Comparison of ENCODE assay signal across 9 cellular contexts in genomic region chr6:14270925-14271791, GRCh38.
DNase-seq lines count a peak whose midpoint lies in the region; ATAC-seq and TF ChIP-seq lines count a peak whose summit lies in the region.
"Had no signal": no experiment of that assay in that cellular context is flagged by ENCODE, and none has a peak within 500 bp of the region (broad histone marks: within the 10 kb centered on the region; RNA-seq: fewer than 3 reads in every experiment).

No MANE protein-coding gene starts in this region.

- H2BK5ac ChIP-seq in H9 (ENCODE audit: insufficient read length, low read length): no peak overlapping the region

- H3K9ac ChIP-seq in H9 (ENCODE audit: extremely low read depth, insufficient read length, low read length): no peak overlapping the region

- H3K79me1 ChIP-seq in H9 (ENCODE audit: insufficient read depth, low read depth, low read length, poor library complexity, severe bottlenecking): no peaks in the 10 kb centered on the region

- no peaks in the 10 kb centered on the region; the same call in 1 of the 2 replicates for H3K27me3 ChIP-seq in H9 (ENCODE audit: insufficient read depth, low read length)

- TF ChIP-seq CTCF in natural killer cell (IDR thresholded peaks at IDR 0.05) (no peak), H9 (conservative IDR thresholded peaks at IDR 0.05) (no peak)

- H2AFZ ChIP-seq in H9 (ENCODE audit: low read length): no peak overlapping the region

- H2BK12ac ChIP-seq in H9 (ENCODE audit: insufficient read length, low read depth, low read length): no peak overlapping the region

- no peaks in the 10 kb centered on the region for H4K20me1 ChIP-seq in H9 (ENCODE audit: control insufficient read depth, insufficient read depth, insufficient read length)

- H2BK20ac ChIP-seq in H9 (ENCODE audit: low read depth, low read length, poor library complexity, severe bottlenecking): no peak overlapping the region

- no peak overlapping the region for H2BK120ac ChIP-seq in H9 (ENCODE audit: low read depth, low read length, poor library complexity, severe bottlenecking)

- DNase-seq in AG08396 (ENCODE audit: low spot score) (peak; percentile 63), NCI-H69 (lab: John Stamatoyannopoulos, UW) (peak; percentile 24), natural killer cell (no peak), H9 (no peak)
- DNase-seq in activated naive CD4-positive, alpha-beta T cell treated with anti-CD3 and anti-CD28 coated beads, Interleukin-2, amount 50 U/mL, for 72 hours (ENCODE audit: low spot score in 2 of 2): peak; percentile 40 to 90

- H3K23me2 ChIP-seq in H9 (ENCODE audit: insufficient read length, low read depth, low read length, poor library complexity, severe bottlenecking): no peaks in the 10 kb centered on the region

- no peaks in the 10 kb centered on the region for H3K9me3 ChIP-seq in H9 (ENCODE audit: control insufficient read depth, low read depth, low read length)

- H3K4me3 Mint-ChIP-seq in natural killer cell: no peak overlapping the region
- peak overlapping the region in 1 of 2 experiments; percentile 16; a peak in 1 of 5 replicates for H3K4me3 Mint-ChIP-seq in H9
- H3K4me3 Mint-ChIP-seq: activated naive CD4-positive, alpha-beta T cell treated with anti-CD3 and anti-CD28 coated beads, Interleukin-2, amount 50 U/mL, for 24 hours had no signal

- H3K36me3 Mint-ChIP-seq in activated naive CD4-positive, alpha-beta T cell treated with anti-CD3 and anti-CD28 coated beads, Interleukin-2, amount 50 U/mL, for 72 hours: peaks cover 0 to 5% of the 10 kb centered on the region in 2 donors
- H3K36me3 Mint-ChIP-seq in natural killer cell: no peaks in the 10 kb centered on the region
- peaks cover 6 to 10% (median 8%) of the 10 kb centered on the region in 3 experiments for H3K36me3 Mint-ChIP-seq in H9 (ENCODE audit: insufficient read depth in 1 of 3, low read depth in 3 of 3)
- H3K36me3 Mint-ChIP-seq: activated naive CD4-positive, alpha-beta T cell treated with anti-CD3 and anti-CD28 coated beads, Interleukin-2, amount 50 U/mL, for 24 hours had no signal

- H4K8ac ChIP-seq in H9 (replicated peaks; ENCODE audit: insufficient read length, low read depth, low read length): no peak overlapping the region

- no CpG with 5 or more reads among the region's 11 CpGs for WGBS in H9 (ENCODE audit: extremely low coverage, insufficient read length, low lambda C conversion rate)

- H3K9me3 Mint-ChIP-seq in activated naive CD4-positive, alpha-beta T cell treated with anti-CD3 and anti-CD28 coated beads, Interleukin-2, amount 50 U/mL, for 72 hours: peaks cover 0 to 14% of the 10 kb centered on the region in 2 donors
- no peaks in the 10 kb centered on the region for H3K9me3 Mint-ChIP-seq in natural killer cell
- peaks cover 7 to 14% of the 10 kb centered on the region in 2 experiments for H3K9me3 Mint-ChIP-seq in H9
- H3K9me3 Mint-ChIP-seq: activated naive CD4-positive, alpha-beta T cell treated with anti-CD3 and anti-CD28 coated beads, Interleukin-2, amount 50 U/mL, for 24 hours had no signal

- no peak overlapping the region for H3T11ph ChIP-seq in H9 (ENCODE audit: low read length)

- H2AK5ac ChIP-seq in H9 (ENCODE audit: insufficient read length, low read length): no peak overlapping the region

- H3K27ac Mint-ChIP-seq in activated naive CD4-positive, alpha-beta T cell treated with anti-CD3 and anti-CD28 coated beads, Interleukin-2, amount 50 U/mL, for 72 hours: peak overlapping the region; percentile 59 to 75
- H3K27ac Mint-ChIP-seq in natural killer cell (no peak overlapping the region), H9 (no peak overlapping the region)
- H3K27ac Mint-ChIP-seq: activated naive CD4-positive, alpha-beta T cell treated with anti-CD3 and anti-CD28 coated beads, Interleukin-2, amount 50 U/mL, for 24 hours had no signal

- no peak overlapping the region for H3K14ac ChIP-seq in H9 (ENCODE audit: insufficient read depth, low read length)

- H3K23ac ChIP-seq in H9 (ENCODE audit: insufficient read length, low read depth, low read length): no peak overlapping the region

- peak; percentile 93 to 95 for ATAC-seq in activated naive CD4-positive, alpha-beta T cell treated with anti-CD3 and anti-CD28 coated beads, Interleukin-2, amount 50 U/mL, for 72 hours
- ATAC-seq in natural killer cell (peak; percentile 39 to 73 (median 51)), GM21528 (IDR thresholded peaks at IDR 0.05; ENCODE audit: low FRiP score, unreplicated experiment) (no peak), HG02759 (IDR thresholded peaks at IDR 0.05; ENCODE audit: unreplicated experiment) (no peak), HG03442 (IDR thresholded peaks at IDR 0.05; ENCODE audit: unreplicated experiment) (no peak)

- intact Hi-C loops in natural killer cell (cut with micrococcal nuclease): no loop called here

- H3K18ac ChIP-seq in H9 (ENCODE audit: insufficient read length, low read depth, low read length): no peak overlapping the region

- H3K4me2 ChIP-seq in H9 (ENCODE audit: insufficient read depth, insufficient read length, low read length): no peak overlapping the region

- H3K79me2 ChIP-seq in H9 (ENCODE audit: insufficient read depth, low read length): no peaks in the 10 kb centered on the region

- H4K91ac ChIP-seq in H9 (ENCODE audit: insufficient read length, low read depth, low read length): no peak overlapping the region

- H4K5ac ChIP-seq in H9 (ENCODE audit: insufficient read length, low read depth, low read length): no peak overlapping the region

- H3K4me1 Mint-ChIP-seq in natural killer cell (peaks cover 10 to 23% of the 10 kb centered on the region in 2 donors), H9 (peaks cover 27 to 50% of the 10 kb centered on the region in 2 experiments)

- H3K27ac ChIP-seq in H9 (ENCODE audit: insufficient read length, low read depth, low read length): no peak overlapping the region

- H3K56ac ChIP-seq in H9 (ENCODE audit: insufficient read length, low read depth, low read length): no peak overlapping the region

- H3K4ac ChIP-seq in H9 (ENCODE audit: low read depth, low read length): no peak overlapping the region

- H3K27me3 Mint-ChIP-seq in natural killer cell (ENCODE audit: low read depth in 2 of 2) (no peaks in the 10 kb centered on the region), H9 (ENCODE audit: low read depth) (peaks cover 71% of the 10 kb centered on the region)
- H3K27me3 Mint-ChIP-seq: activated naive CD4-positive, alpha-beta T cell treated with anti-CD3 and anti-CD28 coated beads, Interleukin-2, amount 50 U/mL, for 24 hours had no signal

- peaks cover 8% of the 10 kb centered on the region; the same call in 1 of the 2 replicates for H3K4me1 ChIP-seq in H9 (ENCODE audit: insufficient read depth, low read length)

- H2BK15ac ChIP-seq in H9 (ENCODE audit: low read depth, low read length): no peak overlapping the region

Comparison
In these comparisons a context has a peak if more than half of its experiments do, and no peak if none do; other contexts are left out.
1. DNase-seq: peak in AG08396 (single experiment), NCI-H69 (single experiment) and activated naive CD4-positive, alpha-beta T cell treated with anti-CD3 and anti-CD28 coated beads, Interleukin-2, amount 50 U/mL, for 72 hours (2 of 2); none in natural killer cell (single experiment) and H9 (single experiment).
2. ATAC-seq: peak in activated naive CD4-positive, alpha-beta T cell treated with anti-CD3 and anti-CD28 coated beads, Interleukin-2, amount 50 U/mL, for 72 hours (2 of 2) and natural killer cell (3 of 3); none in GM21528 (single experiment), HG02759 (single experiment) and HG03442 (single experiment).
3. H3K27ac Mint-ChIP-seq: peak in activated naive CD4-positive, alpha-beta T cell treated with anti-CD3 and anti-CD28 coated beads, Interleukin-2, amount 50 U/mL, for 72 hours (2 of 2); none in natural killer cell (0 of 2) and H9 (0 of 3).